Comparison of ENCODE assay signal across 22 cellular contexts in genomic region chr10:114079421-114079820, GRCh38. TPM values are rescaled to one million over a fixed set of nuclear protein-coding genes. Genes with fewer than 3 reads are reported as not detected.
"Had no signal": no experiment of that assay in that cellular context is flagged by ENCODE, and none has a peak within 500 bp of the region (broad histone marks: within the 10 kb centered on the region; RNA-seq: fewer than 3 reads in every experiment).

No MANE protein-coding gene starts in this region.

- H3K27me3 ChIP-seq: SJSA1 had no signal

- H3K4me3 ChIP-seq: SJSA1, SK-N-MC had no signal

- H3K4me1 ChIP-seq: SJSA1 had no signal

- FAIRE-seq: RCC 7860 had no signal

- H3K9me3 ChIP-seq: SJSA1 had no signal

- DNase-seq: IMR-90, Karpas-422, KG1, MM.1S, NCI-H1092 treated with DMSO at 0.1 percent for 48 hours, NCI-H1436, NCI-H187, NCI-H2029, NCI-H2081 treated with DMSO at 0.1 percent for 48 hours, NCI-H2171, NCI-H226, NCI-H446, NCI-H510A, NCI-H524 treated with DMSO at 0.1 percent for 48 hours, NCI-H69, NCI-H774, Right ventricle myocardium superior, RPMI8226, SIG-M5 had no signal

- H3K27ac ChIP-seq: SJSA1, SK-N-MC had no signal

- H3K36me3 ChIP-seq: SJSA1 had no signal

RNA-seq across cellular contexts. Expression of gene ADRB1, which starts 35.8 kb away (rescaled TPM):
- polyA plus RNA-seq: IMR-90 had no signal
